In genomic region chr2:217090024-217090473, GRCh38 we compare ENCODE assay signal across 8 cellular contexts.
DNase-seq lines count a peak whose midpoint lies in the region; ATAC-seq and TF ChIP-seq lines count a peak whose summit lies in the region.

No MANE protein-coding gene starts in this region.

- no peak overlapping the region for H4K91ac ChIP-seq in mesenchymal stem cell (ENCODE audit: low read length)

- no peak overlapping the region for H2BK12ac ChIP-seq in mesenchymal stem cell (ENCODE audit: low read length in 2 of 2)

- H3K27me3 Mint-ChIP-seq in activated CD4-positive, alpha-beta T cell treated with anti-CD3 and anti-CD28 coated beads, Interleukin-2, amount 10 ng/mL, durations not matched to agents 24 days and 14 days, result no peaks in the 10 kb centered on the region

- H3K4me3 ChIP-seq in mesenchymal stem cell (ENCODE audit: insufficient read depth in 1 of 2, low read depth in 1 of 2, low read length in 2 of 2) (peak overlapping the region in 1 of 2 experiments; percentile 57), WERI-Rb-1 (ENCODE audit: low read depth, low read length) (no peak overlapping the region)

- H3K4me1 Mint-ChIP-seq in activated CD4-positive, alpha-beta T cell treated with anti-CD3 and anti-CD28 coated beads, Interleukin-2, amount 10 ng/mL, durations not matched to agents 24 days and 14 days, result peaks cover 43% of the 10 kb centered on the region

- peak overlapping the region; percentile 41 for H3K4me2 ChIP-seq in mesenchymal stem cell (ENCODE audit: low read length, poor library complexity, severe bottlenecking)

- peak overlapping the region; percentile 54 for H3K4me3 Mint-ChIP-seq in activated CD4-positive, alpha-beta T cell treated with anti-CD3 and anti-CD28 coated beads, Interleukin-2, amount 10 ng/mL, durations not matched to agents 24 days and 14 days

- H3K4ac ChIP-seq in mesenchymal stem cell (ENCODE audit: low read depth in 1 of 2, low read length in 2 of 2), result no peak overlapping the region

- H3K79me1 ChIP-seq in mesenchymal stem cell (replicated peaks; ENCODE audit: low read length, poor library complexity, severe bottlenecking), result no peaks in the 10 kb centered on the region

- no peak overlapping the region for H3K23ac ChIP-seq in mesenchymal stem cell (ENCODE audit: low read length in 2 of 2)

- DNase-seq in activated CD4-positive, alpha-beta T cell treated with anti-CD3 and anti-CD28 coated beads, Interleukin-2, amount 10 ng/mL, durations not matched to agents 24 days and 14 days, result peak; percentile 67
- DNase-seq in activated CD4-positive, alpha-beta T cell treated with anti-CD3 and anti-CD28 coated beads for 4 hours, result no peak
- DNase-seq in OCI-M1 (lab: John Stamatoyannopoulos, UW), result peak; percentile 94
- peak; percentile 60 for DNase-seq in mesenchymal stem cell
- no peak for DNase-seq in GOT3 (lab: John Stamatoyannopoulos, UW)
- DNase-seq in cerebellar cortex (ENCODE audit: low spot score), result no peak
- DNase-seq in WERI-Rb-1, result no peak

- 52% methylated on average over 5 of the region's 5 CpGs for WGBS in mesenchymal stem cell

- H4K8ac ChIP-seq in mesenchymal stem cell (ENCODE audit: low read length), result no peak overlapping the region

- H2AFZ ChIP-seq in mesenchymal stem cell (ENCODE audit: low read depth, low read length), result no peak overlapping the region

- peak overlapping the region; percentile 74 for H3K27ac Mint-ChIP-seq in activated CD4-positive, alpha-beta T cell treated with anti-CD3 and anti-CD28 coated beads, Interleukin-2, amount 10 ng/mL, durations not matched to agents 24 days and 14 days

- no peak overlapping the region for H2BK5ac ChIP-seq in mesenchymal stem cell (ENCODE audit: low read depth, low read length, poor library complexity, severe bottlenecking)

- H3K36me3 Mint-ChIP-seq in activated CD4-positive, alpha-beta T cell treated with anti-CD3 and anti-CD28 coated beads, Interleukin-2, amount 10 ng/mL, durations not matched to agents 24 days and 14 days (ENCODE audit: low read depth), result no peaks in the 10 kb centered on the region

- H3K18ac ChIP-seq in mesenchymal stem cell (ENCODE audit: low read depth in 1 of 2, low read length in 2 of 2), result no peak overlapping the region

- no peaks in the 10 kb centered on the region for H3K9me3 ChIP-seq in mesenchymal stem cell (ENCODE audit: control insufficient read depth, low read length)
- H3K9me3 ChIP-seq in WERI-Rb-1 (ENCODE audit: severe bottlenecking), result no peaks in the 10 kb centered on the region

- no peak for TF ChIP-seq CTCF in WERI-Rb-1 (IDR thresholded peaks at IDR 0.05; ENCODE audit: low read depth, low read length)

- H3K36me3 ChIP-seq in mesenchymal stem cell (ENCODE audit: control insufficient read depth in 1 of 2, insufficient read depth in 2 of 2, low read depth in 1 of 2, low read length in 2 of 2) (no peaks in the 10 kb centered on the region), WERI-Rb-1 (no peaks in the 10 kb centered on the region)

- peaks cover 4% of the 10 kb centered on the region for H3K9me3 Mint-ChIP-seq in activated CD4-positive, alpha-beta T cell treated with anti-CD3 and anti-CD28 coated beads, Interleukin-2, amount 10 ng/mL, durations not matched to agents 24 days and 14 days

- H3K4me1 ChIP-seq in mesenchymal stem cell (ENCODE audit: control insufficient read depth, insufficient read depth, low read depth, low read length), result peaks cover 2% of the 10 kb centered on the region

- H3K27ac ChIP-seq in mesenchymal stem cell (ENCODE audit: low read length, poor library complexity, severe bottlenecking) (no peak overlapping the region), WERI-Rb-1 (no peak overlapping the region)

- H2BK15ac ChIP-seq in mesenchymal stem cell (ENCODE audit: low read depth, poor library complexity, severe bottlenecking), result no peak overlapping the region

- H2AK5ac ChIP-seq in mesenchymal stem cell (ENCODE audit: low read length, severe bottlenecking), result no peak overlapping the region

- peak overlapping the region; percentile 74 for H3K9ac ChIP-seq in mesenchymal stem cell (ENCODE audit: low read length)

- H3K27me3 ChIP-seq in mesenchymal stem cell (ENCODE audit: control insufficient read depth in 1 of 2, insufficient read depth in 1 of 2, low read length in 2 of 2) (no peaks in the 10 kb centered on the region), WERI-Rb-1 (ENCODE audit: insufficient read depth, low read depth, severe bottlenecking) (no peaks in the 10 kb centered on the region)

- ATAC-seq in HG02840 (IDR thresholded peaks at IDR 0.05; ENCODE audit: low FRiP score, unreplicated experiment), result peak; percentile 77

- H3K14ac ChIP-seq in mesenchymal stem cell (ENCODE audit: low read length in 2 of 2), result no peak overlapping the region

- intact Hi-C loops in activated CD4-positive, alpha-beta T cell treated with anti-CD3 and anti-CD28 coated beads, Interleukin-2, amount 10 ng/mL, durations not matched to agents 24 days and 14 days (cut with micrococcal nuclease), result loop anchor here (1.0 to 2.0 kb wide), 4 partner anchors 15 to 397 kb away; no protein-coding TSS in a partner anchor

- H2BK120ac ChIP-seq in mesenchymal stem cell (ENCODE audit: low read depth, low read length), result no peak overlapping the region

Comparison
In these comparisons a context has a peak if more than half of its experiments do, and no peak if none do; other contexts are left out.
1. DNase-seq: peak in activated CD4-positive, alpha-beta T cell treated with anti-CD3 and anti-CD28 coated beads, Interleukin-2, amount 10 ng/mL, durations not matched to agents 24 days and 14 days (single experiment), OCI-M1 (single experiment) and mesenchymal stem cell (single experiment); none in activated CD4-positive, alpha-beta T cell treated with anti-CD3 and anti-CD28 coated beads for 4 hours (0 of 2), GOT3 (single experiment), cerebellar cortex (single experiment) and WERI-Rb-1 (single experiment).